ENCODE assay signal across 1 cellular context in the genomic region with DNA sequence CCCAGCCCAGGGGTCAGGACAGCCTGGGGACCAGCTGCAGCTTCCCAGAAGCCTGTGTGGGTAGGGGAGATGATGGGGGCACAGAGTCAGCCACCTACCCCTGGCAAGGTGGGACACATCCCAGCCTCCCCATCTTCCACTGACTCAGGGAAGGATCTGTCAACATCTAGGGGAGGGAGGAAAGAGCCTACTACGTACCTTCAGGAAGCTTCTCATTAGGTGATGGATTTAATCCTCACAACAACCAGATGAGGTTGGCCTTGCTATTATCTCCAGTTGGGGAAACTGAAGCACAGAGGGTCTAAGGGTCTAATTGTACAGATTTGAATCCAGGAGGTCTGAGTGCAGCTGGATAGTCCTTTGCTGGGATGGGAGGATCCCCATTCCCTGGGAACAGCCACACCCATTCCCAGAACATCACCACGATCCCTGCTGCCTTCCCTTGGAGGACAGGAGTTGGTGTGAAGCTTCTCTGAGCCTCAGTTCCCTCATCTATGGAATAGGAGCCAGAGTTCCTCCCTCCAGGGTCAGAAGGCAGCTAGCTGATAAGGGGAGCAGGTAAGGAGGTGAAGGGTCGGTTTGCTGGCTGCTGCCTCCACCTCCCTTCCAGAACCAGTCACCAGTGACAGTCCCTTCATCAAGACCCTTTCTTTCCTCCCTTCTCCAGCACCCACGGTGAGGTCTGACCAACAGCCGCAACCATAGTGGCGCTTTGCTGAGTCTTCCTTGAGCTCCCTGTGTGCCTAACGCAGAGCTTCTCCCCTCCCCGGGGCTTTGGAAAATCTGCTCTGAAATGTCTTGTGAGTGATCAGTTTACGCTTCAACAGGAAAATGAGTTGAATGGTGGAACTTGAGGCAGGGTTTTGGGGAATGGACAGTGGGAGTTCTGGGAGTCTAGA.
TF ChIP-seq lines count a peak whose summit lies in the region.

No MANE protein-coding gene starts in this region.

TF ChIP-seq in A549, 52 proteins besides CTCF, POLR2A, EP300 and RAD21 (continued from another document):
- TF ChIP-seq ZSCAN20 (CRISPR knock-in tag; IDR thresholded peaks at IDR 0.05): no peak
- no peak for TF ChIP-seq FOXS1 (CRISPR knock-in tag; IDR thresholded peaks at IDR 0.05)
- TF ChIP-seq CBX8 (IDR thresholded peaks at IDR 0.05): no peak
- no peak for TF ChIP-seq MAZ (IDR thresholded peaks at IDR 0.05; ENCODE audit: borderline replicate concordance, low read depth, low read length)
- no peak for TF ChIP-seq PHF8 (IDR thresholded peaks at IDR 0.05; ENCODE audit: borderline replicate concordance, low read depth)
